In the genomic region with DNA sequence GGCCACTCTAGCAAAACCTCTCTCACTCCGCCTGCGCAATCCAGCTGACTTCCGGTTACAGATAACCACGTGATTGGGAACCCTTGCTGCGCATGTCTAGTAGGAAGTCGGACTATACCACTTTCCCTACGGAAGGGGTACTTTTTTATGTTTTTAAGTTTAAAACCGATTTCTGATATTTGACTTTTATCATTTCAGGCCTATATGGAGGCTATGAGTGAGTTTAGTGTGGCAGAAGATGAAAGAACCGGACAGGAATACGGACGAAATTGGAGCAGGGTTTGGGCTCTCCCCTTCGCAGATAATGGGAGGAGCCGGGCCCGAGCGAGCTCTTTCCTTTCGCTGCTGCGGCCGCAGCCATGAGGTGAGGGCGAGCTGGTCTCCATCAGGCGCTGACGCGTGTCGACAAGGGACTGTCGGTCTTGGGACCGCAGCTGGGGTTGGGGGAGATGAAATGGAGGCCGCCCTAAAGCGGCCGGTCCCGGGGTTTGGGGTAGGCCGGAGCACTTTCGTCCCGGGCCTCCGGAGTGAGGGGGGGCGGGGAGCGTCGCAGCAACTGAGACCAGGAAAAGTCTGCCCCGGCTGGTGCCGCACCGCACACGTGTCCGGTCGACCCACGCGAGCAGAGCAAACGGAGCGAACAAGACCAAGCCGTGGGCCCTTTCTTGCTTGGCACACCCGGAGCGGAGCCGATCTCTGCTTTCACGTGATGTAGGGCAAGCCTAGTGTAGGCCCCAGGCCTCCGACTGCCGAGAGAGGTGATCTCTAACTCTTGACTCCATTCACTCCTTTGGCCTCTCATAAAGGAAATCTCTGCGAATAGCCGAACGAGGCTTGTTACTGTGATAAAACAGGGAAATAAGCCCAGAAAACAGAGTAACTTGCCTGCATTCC, we compare ENCODE assay signal across 9 cellular contexts. TPM values are rescaled to one million over a fixed set of nuclear protein-coding genes. Genes with fewer than 3 reads are reported as not detected.
DNase-seq lines count a peak whose midpoint lies in the region; ATAC-seq, FAIRE-seq and TF ChIP-seq lines count a peak whose summit lies in the region.
"Had no signal": no experiment of that assay in that cellular context is flagged by ENCODE, and none has a peak within 500 bp of the region (broad histone marks: within the 10 kb centered on the region; RNA-seq: fewer than 3 reads in every experiment).

A gene (plus strand): TSS at position 298 of the 894 bp plus-strand sequence. CDS start 62 bp downstream, at position 360.

- peak; percentile 54 for ATAC-seq in HG03469 (IDR thresholded peaks at IDR 0.05; ENCODE audit: unreplicated experiment)

- peaks cover 17% of the 10 kb centered on the region for H3K36me3 ChIP-seq in colonic mucosa

- peaks cover 10% of the 10 kb centered on the region for H3K4me1 ChIP-seq in colonic mucosa

- H3K27me3 ChIP-seq in colonic mucosa (no peaks in the 10 kb centered on the region), layer of hippocampus (ENCODE audit: control insufficient read depth, insufficient read depth, low read length) (no peaks in the 10 kb centered on the region)

- DNase-seq in Ammon's horn (ENCODE audit: low spot score): peak; percentile 93
- DNase-seq in GM19239 (ENCODE audit: insufficient read length, low spot score): peak; percentile 90
- peak; percentile 90 for DNase-seq in NCI-H526 treated with DMSO at 0.1 percent for 48 hours (lab: John Stamatoyannopoulos, UW)
- peak; percentile 93 for DNase-seq in activated CD4-positive, alpha-beta T cell treated with anti-CD3 and anti-CD28 coated beads for 48 hours
- peak; percentile 91 for DNase-seq in colonic mucosa
- peak; percentile 68 to 84 (median 78) for DNase-seq in stimulated activated CD4-positive, alpha-beta T cell treated with anti-CD3 and anti-CD28 coated beads, Interleukin-1b, Interleukin-23, amount 100 ng/mL, for 24 hours (ENCODE audit: low read depth in 4 of 4, low spot score in 1 of 4)

- peak within 1 kb of the TSS; percentile 90 to 99 for H3K9ac ChIP-seq in colonic mucosa (ENCODE audit: low read depth in 2 of 2, low read length in 2 of 2)

- peak within 1 kb of the TSS; percentile 96 for H3K4me3 ChIP-seq in colonic mucosa

- intact Hi-C loops in colonic mucosa (cut with DNase I): no loop called here

- no peaks in the 10 kb centered on the region for H3K9me3 ChIP-seq in colonic mucosa

- peak; percentile 97 for FAIRE-seq in GM19239 (lab: Jason Lieb, UNC)
- FAIRE-seq: colon had no signal

- TF ChIP-seq CTCF in colonic mucosa (IDR thresholded peaks at IDR 0.05): no peak

- H3K27ac ChIP-seq in colonic mucosa (peak within 1 kb of the TSS; percentile 91), layer of hippocampus (ENCODE audit: low read depth, low read length) (peak within 1 kb of the TSS; percentile 99)

RNA-seq across cellular contexts. Expression of the gene that starts here (rescaled TPM):
- total RNA-seq in colonic mucosa: 1,000 to 10,000 TPM; 1,557 to 1,567 TPM

Comparison
In these comparisons a context has a peak if more than half of its experiments do, and no peak if none do; other contexts are left out.
1. Peak in every context shown above with its lines: DNase-seq, ATAC-seq, H3K4me3 ChIP-seq and H3K27ac ChIP-seq.